In the genomic region with DNA sequence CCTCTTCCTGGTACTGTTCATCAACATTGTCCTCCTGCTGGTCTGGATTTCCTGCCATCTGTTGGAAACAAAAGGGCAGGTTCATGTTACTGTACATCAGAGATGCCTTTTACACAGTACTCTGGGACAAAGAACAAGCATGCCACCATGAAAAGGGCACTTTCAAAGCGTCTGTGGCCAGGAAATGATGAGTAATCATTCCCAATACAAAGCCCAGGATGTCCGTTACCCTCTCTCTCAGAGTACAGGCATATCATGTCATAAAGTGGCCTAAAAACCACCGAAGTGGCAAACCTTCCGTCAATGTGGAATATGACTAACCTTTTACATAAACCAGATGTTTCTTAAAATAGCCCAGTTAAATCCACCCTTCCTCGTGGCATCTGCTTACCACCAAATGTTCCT, we compare ENCODE assay signal across 8 cellular contexts.
DNase-seq lines count a peak whose midpoint lies in the region; ATAC-seq, FAIRE-seq and TF ChIP-seq lines count a peak whose summit lies in the region.

No MANE protein-coding gene starts in this region.

- intact Hi-C loops in ovary (cut with DNase I): no loop called here

- no peak overlapping the region for H3K4me3 ChIP-seq in AG09309 (ENCODE audit: control insufficient read depth, low read depth, low read length)
- no peak overlapping the region for H3K4me3 ChIP-seq in bronchial epithelial cell (ENCODE audit: low read depth, low read length)
- H3K4me3 ChIP-seq in trophoblast cell (ENCODE audit: low read depth, low read length): no peak overlapping the region
- H3K4me3 ChIP-seq in ovary: no peak overlapping the region

- H3K27ac ChIP-seq in trophoblast cell (ENCODE audit: low read depth, low read length) (no peak overlapping the region), ovary (no peak overlapping the region)

- no peak overlapping the region for H3K4ac ChIP-seq in trophoblast cell (ENCODE audit: low read depth, low read length)

- peaks cover 11% of the 10 kb centered on the region for H3K36me3 ChIP-seq in bronchial epithelial cell (ENCODE audit: control insufficient read depth, insufficient read depth, low read length)
- H3K36me3 ChIP-seq in trophoblast cell (ENCODE audit: control insufficient read depth in 1 of 2, insufficient read depth in 2 of 2, low read length in 2 of 2): peaks cover 9 to 24% of the 10 kb centered on the region in 2 experiments
- H3K36me3 ChIP-seq in ovary: no peaks in the 10 kb centered on the region

- no peak overlapping the region for H4K91ac ChIP-seq in trophoblast cell (ENCODE audit: low read depth, low read length)

- H4K8ac ChIP-seq in trophoblast cell (ENCODE audit: low read depth, low read length): no peak overlapping the region

- DNase-seq in AG09309 (ENCODE audit: low read depth): peak; percentile 94
- DNase-seq in H54 (ENCODE audit: insufficient read length, low spot score): peak; percentile 28
- DNase-seq in NCI-H510A treated with DMSO at 0.1 percent for 48 hours (lab: John Stamatoyannopoulos, UW): peak; percentile 62
- peak; percentile 34 for DNase-seq in bronchial epithelial cell (ENCODE audit: low read depth)
- DNase-seq in trophoblast cell: peak; percentile 10 to 25
- DNase-seq in iPS-NIHi11 (ENCODE audit: low spot score): no peak
- no peak for DNase-seq in ovary

- H3K4me1 ChIP-seq in trophoblast cell (ENCODE audit: control insufficient read depth in 1 of 2, insufficient read depth in 2 of 2, low read length in 2 of 2): no peaks in the 10 kb centered on the region
- H3K4me1 ChIP-seq in ovary (ENCODE audit: insufficient read depth): peaks cover 2% of the 10 kb centered on the region

- H3K79me1 ChIP-seq in trophoblast cell (ENCODE audit: low read length): no peaks in the 10 kb centered on the region

- no peak overlapping the region for H3K9ac ChIP-seq in trophoblast cell (ENCODE audit: low read length)

- WGBS in trophoblast cell (ENCODE audit: extremely low coverage, insufficient coverage, insufficient read length): no CpG with 5 or more reads among the region's 5 CpGs
- 66 to 82% (median 72%) methylated on average over 5 of the region's 5 CpGs for WGBS in ovary, 3 donors

- TF ChIP-seq POLR2A in H54 (IDR thresholded peaks at IDR 0.05; ENCODE audit: low read depth, low read length) (no peak), ovary (IDR thresholded peaks at IDR 0.05) (no peak)

- H2AK5ac ChIP-seq in trophoblast cell (ENCODE audit: low read length): no peak overlapping the region

- TF ChIP-seq CTCF in AG09309 (IDR thresholded peaks at IDR 0.05; ENCODE audit: control insufficient read depth, insufficient read depth, low read depth, low read length, missing control alignments): no peak
- TF ChIP-seq CTCF in bronchial epithelial cell (IDR thresholded peaks at IDR 0.05; ENCODE audit: insufficient read depth, low read length, severe bottlenecking): no peak
- no peak for TF ChIP-seq CTCF in ovary (IDR thresholded peaks at IDR 0.05)

- no peak overlapping the region for H4K12ac ChIP-seq in trophoblast cell (ENCODE audit: low read depth, low read length)

- H2BK12ac ChIP-seq in trophoblast cell (ENCODE audit: low read length): no peak overlapping the region

- no peak overlapping the region for H3K23ac ChIP-seq in trophoblast cell (ENCODE audit: low read length)

- ATAC-seq in GM21576 (IDR thresholded peaks at IDR 0.05; ENCODE audit: unreplicated experiment): no peak

- H3K27me3 ChIP-seq in bronchial epithelial cell (ENCODE audit: control insufficient read depth, insufficient read depth, low read length): no peaks in the 10 kb centered on the region
- H3K27me3 ChIP-seq in trophoblast cell (ENCODE audit: insufficient read depth, low read length): no peaks in the 10 kb centered on the region
- H3K27me3 ChIP-seq in ovary: no peaks in the 10 kb centered on the region

- H2BK5ac ChIP-seq in trophoblast cell (ENCODE audit: low read depth, low read length, poor library complexity): no peak overlapping the region

- peak; percentile 99 for FAIRE-seq in H54 (lab: Jason Lieb, UNC)
- no peak for FAIRE-seq in bronchial epithelial cell (lab: Jason Lieb, UNC)

- H3K14ac ChIP-seq in trophoblast cell (ENCODE audit: low read length): no peak overlapping the region

- TF ChIP-seq EP300 in ovary (IDR thresholded peaks at IDR 0.05): no peak

- H3K9me3 ChIP-seq in trophoblast cell (ENCODE audit: insufficient read depth, low read depth, low read length): no peaks in the 10 kb centered on the region
- no peaks in the 10 kb centered on the region for H3K9me3 ChIP-seq in ovary

- no peak overlapping the region for H3K18ac ChIP-seq in trophoblast cell (ENCODE audit: low read length)

- no peak overlapping the region for H3K4me2 ChIP-seq in trophoblast cell (ENCODE audit: low read length)

- no peaks in the 10 kb centered on the region for H3K79me2 ChIP-seq in trophoblast cell (ENCODE audit: control insufficient read depth, insufficient read depth, low read length, poor library complexity)

- H2AFZ ChIP-seq in trophoblast cell (ENCODE audit: insufficient read depth, low read length, poor library complexity): no peak overlapping the region

- no peak overlapping the region for H2BK120ac ChIP-seq in trophoblast cell (ENCODE audit: insufficient read depth, low read length, poor library complexity)

Comparison
In these comparisons a context has a peak if more than half of its experiments do, and no peak if none do; other contexts are left out.
1. DNase-seq: peak in AG09309 (single experiment), H54 (single experiment), NCI-H510A treated with DMSO at 0.1 percent for 48 hours (single experiment), bronchial epithelial cell (single experiment) and trophoblast cell (2 of 2); none in iPS-NIHi11 (single experiment) and ovary (0 of 5).